Comparison of ENCODE assay signal across 22 cellular contexts in genomic region chr4:142045996-142046395, GRCh38.
DNase-seq lines count a peak whose midpoint lies in the region; ATAC-seq, FAIRE-seq and TF ChIP-seq lines count a peak whose summit lies in the region.
"Had no signal": no experiment of that assay in that cellular context is flagged by ENCODE, and none has a peak within 500 bp of the region (broad histone marks: within the 10 kb centered on the region; RNA-seq: fewer than 3 reads in every experiment).

No MANE protein-coding gene starts in this region.

- intact Hi-C loops in activated T-helper 2 cell treated with anti-CD3 and anti-CD28 coated beads, Interferon-gamma antibody, Interleukin-2, Interleukin-4, amounts not matched to agents 10 μg/mL and 5 μg/mL and 100 μg/mL, durations not matched to agents 14 hours and 24 hours and 36 hours (cut with micrococcal nuclease), result no loop called here

- H3K9me2 ChIP-seq in GM23338 (ENCODE audit: insufficient read depth), result no peaks in the 10 kb centered on the region

- no peak overlapping the region for H3K4me3 ChIP-seq in GM23338
- H3K4me3 ChIP-seq: BLaER1 treated with 17β-estradiol and CSF1 and Interleukin-3, amounts not matched to agents 10 nM and 100 nM had no signal

- no peaks in the 10 kb centered on the region for H3K9me3 Mint-ChIP-seq in GM23338
- H3K9me3 Mint-ChIP-seq in activated T-helper 2 cell treated with anti-CD3 and anti-CD28 coated beads, Interferon-gamma antibody, Interleukin-2, Interleukin-4, amounts not matched to agents 10 μg/mL and 5 μg/mL and 100 μg/mL, durations not matched to agents 14 hours and 24 hours and 36 hours, result no peaks in the 10 kb centered on the region
- H3K9me3 Mint-ChIP-seq: CD8-positive, alpha-beta T cell had no signal

- no peak overlapping the region for H2AFZ ChIP-seq in GM23338

- no peaks in the 10 kb centered on the region for H3K79me2 ChIP-seq in GM23338 (replicated peaks; ENCODE audit: insufficient read depth)

- ATAC-seq in GM23338 (no peak), T-helper 17 cell (no peak)
- ATAC-seq: CD8-positive, alpha-beta T cell had no signal

- H3K36me3 Mint-ChIP-seq in GM23338 (ENCODE audit: low read depth) (peaks cover 6% of the 10 kb centered on the region; the same call in 1 of the 3 replicates), T-helper 17 cell (ENCODE audit: low read depth) (peaks cover 13% of the 10 kb centered on the region)
- peaks cover 28% of the 10 kb centered on the region for H3K36me3 Mint-ChIP-seq in activated T-helper 2 cell treated with anti-CD3 and anti-CD28 coated beads, Interferon-gamma antibody, Interleukin-2, Interleukin-4, amounts not matched to agents 10 μg/mL and 5 μg/mL and 100 μg/mL, durations not matched to agents 14 hours and 24 hours and 36 hours (ENCODE audit: low read depth)
- H3K36me3 Mint-ChIP-seq: CD14-positive monocyte had no signal

- H3K27me3 Mint-ChIP-seq in GM23338 (ENCODE audit: insufficient read depth, low read depth, poor library complexity) (no peaks in the 10 kb centered on the region), T-helper 17 cell (no peaks in the 10 kb centered on the region)
- no peaks in the 10 kb centered on the region for H3K27me3 Mint-ChIP-seq in activated T-helper 2 cell treated with anti-CD3 and anti-CD28 coated beads, Interferon-gamma antibody, Interleukin-2, Interleukin-4, amounts not matched to agents 10 μg/mL and 5 μg/mL and 100 μg/mL, durations not matched to agents 14 hours and 24 hours and 36 hours (ENCODE audit: low read depth)

- no peaks in the 10 kb centered on the region for H3K36me3 ChIP-seq in GM23338 (ENCODE audit: insufficient read depth)
- H3K36me3 ChIP-seq: BE2C; BLaER1 treated with 17β-estradiol and CSF1 and Interleukin-3, amounts not matched to agents 10 nM and 100 nM had no signal

- no peaks in the 10 kb centered on the region for H3K9me3 ChIP-seq in T-helper 17 cell (ENCODE audit: control insufficient read depth, low read length, poor library complexity, severe bottlenecking)
- H3K9me3 ChIP-seq: BE2C; BLaER1 treated with 17β-estradiol and CSF1 and Interleukin-3, amounts not matched to agents 10 nM and 100 nM; Caco-2 had no signal

- FAIRE-seq in urothelium cell line (lab: Jason Lieb, UNC), result no peak
- FAIRE-seq: A204.1, G401.6, GM12892, H1 had no signal

- peaks cover 23% of the 10 kb centered on the region for H3K4me1 Mint-ChIP-seq in GM23338
- peaks cover 41% of the 10 kb centered on the region for H3K4me1 Mint-ChIP-seq in T-helper 17 cell
- H3K4me1 Mint-ChIP-seq in activated T-helper 2 cell treated with anti-CD3 and anti-CD28 coated beads, Interferon-gamma antibody, Interleukin-2, Interleukin-4, amounts not matched to agents 10 μg/mL and 5 μg/mL and 100 μg/mL, durations not matched to agents 14 hours and 24 hours and 36 hours (ENCODE audit: low read depth), result peaks cover 13% of the 10 kb centered on the region
- H3K4me1 Mint-ChIP-seq: CD14-positive monocyte had no signal

- no peak for TF ChIP-seq CTCF in GM23338 (conservative IDR thresholded peaks at IDR 0.05; ENCODE audit: low read depth in 2 of 2)

- DNase-seq in SIG-M5 treated with dmso at 0.1 percent for 504 hours (lab: John Stamatoyannopoulos, UW; ENCODE audit: unreplicated experiment) (peak; percentile 1), SIG-M5 (lab: John Stamatoyannopoulos, UW) (no peak), GM23338 (ENCODE audit: low spot score) (no peak), T-helper 17 cell (no peak), urothelium cell line (ENCODE audit: low spot score) (no peak), NCI-H510A treated with DMSO at 0.1 percent for 48 hours (lab: John Stamatoyannopoulos, UW) (no peak)
- DNase-seq in activated T-helper 2 cell treated with anti-CD3 and anti-CD28 coated beads, Interferon-gamma antibody, Interleukin-2, Interleukin-4, amounts not matched to agents 10 μg/mL and 5 μg/mL and 100 μg/mL, durations not matched to agents 14 hours and 24 hours and 36 hours (ENCODE audit: low spot score), result no peak
- DNase-seq: AML-193; BE2C; Caco-2; CD8-positive, alpha-beta T cell; DMS153; DND-41; H7; HCEC 1CT had no signal

- H3K27ac Mint-ChIP-seq in GM23338 (no peak overlapping the region), T-helper 17 cell (peak overlapping the region; percentile 53)
- no peak overlapping the region for H3K27ac Mint-ChIP-seq in activated T-helper 2 cell treated with anti-CD3 and anti-CD28 coated beads, Interferon-gamma antibody, Interleukin-2, Interleukin-4, amounts not matched to agents 10 μg/mL and 5 μg/mL and 100 μg/mL, durations not matched to agents 14 hours and 24 hours and 36 hours
- H3K27ac Mint-ChIP-seq: CD14-positive monocyte had no signal

- no peaks in the 10 kb centered on the region for H4K20me1 ChIP-seq in GM23338 (replicated peaks; ENCODE audit: insufficient read depth)
- H4K20me1 ChIP-seq: BLaER1 treated with 17β-estradiol and CSF1 and Interleukin-3, amounts not matched to agents 10 nM and 100 nM had no signal

- no peak overlapping the region for H3K4me3 Mint-ChIP-seq in GM23338
- no peak overlapping the region for H3K4me3 Mint-ChIP-seq in T-helper 17 cell
- no peak overlapping the region for H3K4me3 Mint-ChIP-seq in activated T-helper 2 cell treated with anti-CD3 and anti-CD28 coated beads, Interferon-gamma antibody, Interleukin-2, Interleukin-4, amounts not matched to agents 10 μg/mL and 5 μg/mL and 100 μg/mL, durations not matched to agents 14 hours and 24 hours and 36 hours (ENCODE audit: low read depth)
- H3K4me3 Mint-ChIP-seq: CD14-positive monocyte; CD8-positive, alpha-beta T cell had no signal

- H3F3A ChIP-seq in GM23338 (replicated peaks; ENCODE audit: low read depth), result no peaks in the 10 kb centered on the region

- peaks cover 23% of the 10 kb centered on the region for H3K4me1 ChIP-seq in GM23338 (ENCODE audit: insufficient read depth)
- H3K4me1 ChIP-seq: BE2C; BLaER1 treated with 17β-estradiol and CSF1 and Interleukin-3, amounts not matched to agents 10 nM and 100 nM; Caco-2 had no signal

- no peak overlapping the region for H3K27ac ChIP-seq in GM23338 (ENCODE audit: low read depth)
- H3K27ac ChIP-seq: 22Rv1; BLaER1 treated with 17β-estradiol and CSF1 and Interleukin-3, amounts not matched to agents 10 nM and 100 nM had no signal

- H3K4me2 ChIP-seq in GM23338, result 0 out of 2 replicates have a peak overlapping the region, but pooled peaks have one; percentile 0
- H3K4me2 ChIP-seq: BLaER1 treated with 17β-estradiol and CSF1 and Interleukin-3, amounts not matched to agents 10 nM and 100 nM had no signal

- H3K27me3 ChIP-seq in GM23338 (ENCODE audit: insufficient read depth), result no peaks in the 10 kb centered on the region
- H3K27me3 ChIP-seq: BE2C; BLaER1 treated with 17β-estradiol and CSF1 and Interleukin-3, amounts not matched to agents 10 nM and 100 nM had no signal

TF ChIP-seq in GM23338, 12 proteins besides CTCF, POLR2A, EP300 and RAD21 (continues in another document):
- TF ChIP-seq STAT1 (IDR thresholded peaks at IDR 0.05; ENCODE audit: unreplicated experiment) (no peak), CREB1 (CRISPR knock-in tag; IDR thresholded peaks at IDR 0.05; ENCODE audit: low read depth) (no peak), EZH2 (IDR thresholded peaks at IDR 0.05; ENCODE audit: low read depth, unreplicated experiment) (no peak)
